In the genomic region with DNA sequence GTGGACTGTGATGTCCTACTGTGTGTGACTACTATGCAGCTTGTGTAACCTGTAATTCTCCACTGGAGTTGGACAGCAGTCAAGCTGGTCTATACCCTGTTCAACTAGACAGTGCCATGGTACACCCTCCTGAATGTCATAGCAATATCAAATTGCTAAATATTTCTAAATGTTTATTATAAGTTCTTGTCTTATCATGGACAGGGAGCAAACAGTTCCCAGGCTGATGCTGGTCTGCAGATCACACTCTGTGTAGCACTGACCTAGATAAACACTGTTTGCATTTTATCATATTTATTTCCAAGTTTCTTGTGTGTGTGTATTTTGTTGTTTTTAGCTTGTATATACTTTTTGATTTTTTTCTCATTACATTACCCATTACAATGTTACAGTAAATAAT, we compare ENCODE assay signal across 2 cellular contexts.
TF ChIP-seq lines count a peak whose summit lies in the region.

No MANE protein-coding gene starts in this region.

TF ChIP-seq in SK-N-SH, 30 proteins besides CTCF, POLR2A, EP300 and RAD21 (continued from another document):
- TF ChIP-seq, protein P1, sequence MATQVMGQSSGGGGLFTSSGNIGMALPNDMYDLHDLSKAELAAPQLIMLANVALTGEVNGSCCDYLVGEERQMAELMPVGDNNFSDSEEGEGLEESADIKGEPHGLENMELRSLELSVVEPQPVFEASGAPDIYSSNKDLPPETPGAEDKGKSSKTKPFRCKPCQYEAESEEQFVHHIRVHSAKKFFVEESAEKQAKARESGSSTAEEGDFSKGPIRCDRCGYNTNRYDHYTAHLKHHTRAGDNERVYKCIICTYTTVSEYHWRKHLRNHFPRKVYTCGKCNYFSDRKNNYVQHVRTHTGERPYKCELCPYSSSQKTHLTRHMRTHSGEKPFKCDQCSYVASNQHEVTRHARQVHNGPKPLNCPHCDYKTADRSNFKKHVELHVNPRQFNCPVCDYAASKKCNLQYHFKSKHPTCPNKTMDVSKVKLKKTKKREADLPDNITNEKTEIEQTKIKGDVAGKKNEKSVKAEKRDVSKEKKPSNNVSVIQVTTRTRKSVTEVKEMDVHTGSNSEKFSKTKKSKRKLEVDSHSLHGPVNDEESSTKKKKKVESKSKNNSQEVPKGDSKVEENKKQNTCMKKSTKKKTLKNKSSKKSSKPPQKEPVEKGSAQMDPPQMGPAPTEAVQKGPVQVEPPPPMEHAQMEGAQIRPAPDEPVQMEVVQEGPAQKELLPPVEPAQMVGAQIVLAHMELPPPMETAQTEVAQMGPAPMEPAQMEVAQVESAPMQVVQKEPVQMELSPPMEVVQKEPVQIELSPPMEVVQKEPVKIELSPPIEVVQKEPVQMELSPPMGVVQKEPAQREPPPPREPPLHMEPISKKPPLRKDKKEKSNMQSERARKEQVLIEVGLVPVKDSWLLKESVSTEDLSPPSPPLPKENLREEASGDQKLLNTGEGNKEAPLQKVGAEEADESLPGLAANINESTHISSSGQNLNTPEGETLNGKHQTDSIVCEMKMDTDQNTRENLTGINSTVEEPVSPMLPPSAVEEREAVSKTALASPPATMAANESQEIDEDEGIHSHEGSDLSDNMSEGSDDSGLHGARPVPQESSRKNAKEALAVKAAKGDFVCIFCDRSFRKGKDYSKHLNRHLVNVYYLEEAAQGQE (IDR thresholded peaks at IDR 0.05; ENCODE audit: low read depth, low read length) = no peak
- TF ChIP-seq JUND (IDR thresholded peaks at IDR 0.05) = no peak
- TF ChIP-seq SMC3 (IDR thresholded peaks at IDR 0.05; ENCODE audit: low read depth, low read length) = no peak
- no peak for TF ChIP-seq RFX5 (IDR thresholded peaks at IDR 0.05; ENCODE audit: low read length)

TF ChIP-seq in SK-N-SH treated with all-trans-retinoic acid at 6 μM for 48 hours, 23 proteins besides CTCF, POLR2A, EP300 and RAD21 (continued from another document):
- no peak for TF ChIP-seq TSHZ2 (CRISPR knock-in tag; IDR thresholded peaks at IDR 0.05)
- TF ChIP-seq SNAI2 (CRISPR knock-in tag; IDR thresholded peaks at IDR 0.05) = no peak
- TF ChIP-seq CSDC2 (CRISPR knock-in tag; IDR thresholded peaks at IDR 0.05) = no peak
- no peak for TF ChIP-seq TOX (CRISPR knock-in tag; IDR thresholded peaks at IDR 0.05; ENCODE audit: borderline replicate concordance)
- no peak for TF ChIP-seq TCF4 (CRISPR knock-in tag; IDR thresholded peaks at IDR 0.05; ENCODE audit: borderline replicate concordance)
